ENCODE assay signal across 7 cellular contexts in genomic region chr11:79062814-79063762, GRCh38.
DNase-seq lines count a peak whose midpoint lies in the region; ATAC-seq and TF ChIP-seq lines count a peak whose summit lies in the region.

No MANE protein-coding gene starts in this region.

- CTCF ChIA-PET in activated naive CD4-positive, alpha-beta T cell treated with anti-CD3 and anti-CD28 coated beads for 36 hours (lab: Charles Lee) = interaction anchor here (1.5 kb wide), 1 partner anchor 9 kb away, joined by 3 read pairs; no protein-coding TSS in a partner anchor

- peak; percentile 38 for DNase-seq in NCI-H510A treated with DMSO at 0.1 percent for 48 hours (lab: John Stamatoyannopoulos, UW)
- DNase-seq in retina = peak; percentile 53
- no peak for DNase-seq in activated naive CD4-positive, alpha-beta T cell treated with anti-CD3 and anti-CD28 coated beads for 36 hours
- DNase-seq in stimulated activated CD8-positive, alpha-beta memory T cell treated with anti-CD3 and anti-CD28 coated beads, Interleukin-4, amount 100 ng/mL, for 48 hours = no peak
- no peak for DNase-seq in stimulated activated naive CD8-positive, alpha-beta T cell treated with anti-CD3 and anti-CD28 coated beads, Interleukin-15, Interleukin-2, amounts not matched to agents 100 U/mL and 50 U/mL, for 24 hours

- no peak overlapping the region for H3K27ac Mint-ChIP-seq in activated naive CD4-positive, alpha-beta T cell treated with anti-CD3 and anti-CD28 coated beads for 36 hours

- H3K27me3 Mint-ChIP-seq in activated naive CD4-positive, alpha-beta T cell treated with anti-CD3 and anti-CD28 coated beads for 36 hours (ENCODE audit: low read depth) = peaks cover 4% of the 10 kb centered on the region

- peak; percentile 46 for TF ChIP-seq CTCF in GM12873 (IDR thresholded peaks at IDR 0.05; ENCODE audit: insufficient read depth, low read depth, low read length, missing control alignments)

- no peaks in the 10 kb centered on the region for H3K9me3 Mint-ChIP-seq in activated naive CD4-positive, alpha-beta T cell treated with anti-CD3 and anti-CD28 coated beads for 36 hours

- no peaks in the 10 kb centered on the region for H3K36me3 Mint-ChIP-seq in activated naive CD4-positive, alpha-beta T cell treated with anti-CD3 and anti-CD28 coated beads for 36 hours (ENCODE audit: low read depth)

- peak; percentile 44 for ATAC-seq in esophagus mucosa
- ATAC-seq in stimulated activated naive CD8-positive, alpha-beta T cell treated with anti-CD3 and anti-CD28 coated beads, Interleukin-15, Interleukin-2, amounts not matched to agents 100 U/mL and 50 U/mL, for 24 hours = no peak

- no peak overlapping the region for H3K4me3 Mint-ChIP-seq in activated naive CD4-positive, alpha-beta T cell treated with anti-CD3 and anti-CD28 coated beads for 36 hours

- intact Hi-C loops in activated naive CD4-positive, alpha-beta T cell treated with anti-CD3 and anti-CD28 coated beads for 36 hours (cut with micrococcal nuclease) = no loop called here

- H3K4me1 Mint-ChIP-seq in activated naive CD4-positive, alpha-beta T cell treated with anti-CD3 and anti-CD28 coated beads for 36 hours (ENCODE audit: low read depth) = no peaks in the 10 kb centered on the region

Comparison
In these comparisons a context has a peak if more than half of its experiments do, and no peak if none do; other contexts are left out.
1. DNase-seq: peak in NCI-H510A treated with DMSO at 0.1 percent for 48 hours (single experiment) and retina (single experiment); none in activated naive CD4-positive, alpha-beta T cell treated with anti-CD3 and anti-CD28 coated beads for 36 hours (single experiment), stimulated activated CD8-positive, alpha-beta memory T cell treated with anti-CD3 and anti-CD28 coated beads, Interleukin-4, amount 100 ng/mL, for 48 hours (single experiment) and stimulated activated naive CD8-positive, alpha-beta T cell treated with anti-CD3 and anti-CD28 coated beads, Interleukin-15, Interleukin-2, amounts not matched to agents 100 U/mL and 50 U/mL, for 24 hours (single experiment).